Comparison of ENCODE assay signal across 20 cellular contexts in the genomic region with DNA sequence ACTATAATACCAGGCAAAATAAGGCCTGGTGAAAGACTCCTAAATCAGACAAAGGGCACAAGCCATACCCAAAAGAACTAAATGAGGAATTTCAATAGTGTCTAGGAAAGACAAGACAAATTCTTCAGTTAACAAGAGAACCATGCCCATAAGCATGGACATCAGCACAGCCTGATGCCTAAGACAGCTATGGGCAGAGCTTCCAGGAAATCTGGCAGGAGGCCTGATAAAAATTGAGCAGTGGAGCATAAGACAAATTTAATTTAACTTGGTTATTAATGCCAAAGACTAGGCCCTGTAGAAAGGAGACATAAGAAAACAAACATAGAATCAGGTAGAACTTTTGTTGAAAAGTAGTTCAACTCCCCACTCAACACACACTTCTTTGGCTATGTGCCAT.
"Had no signal": no experiment of that assay in that cellular context is flagged by ENCODE, and none has a peak within 500 bp of the region (broad histone marks: within the 10 kb centered on the region; RNA-seq: fewer than 3 reads in every experiment).

No MANE protein-coding gene starts in this region.

- H3K4me3 ChIP-seq: coronary artery, esophagus muscularis mucosa, gastrocnemius medialis, heart right ventricle, left ventricle myocardium inferior, lung, pancreas, upper lobe of left lung, vagina had no signal

- ATAC-seq: gastrocnemius medialis, heart right ventricle, left cardiac atrium, right cardiac atrium had no signal

- FAIRE-seq: kidney, pancreas, small intestine had no signal

- DNase-seq: effector CD4-positive, alpha-beta T cell; gastrocnemius medialis; heart right ventricle; immature natural killer cell; kidney; left cardiac atrium; left ventricle myocardium inferior; mesenchymal stem cell; midbrain; occipital lobe; pancreas; right cardiac atrium; small intestine; stimulated activated CD4-positive, alpha-beta T cell treated with anti-CD3 and anti-CD28 coated beads, Interleukin-12 subunit alpha, Interleukin-12 subunit beta, amount 100 ng/mL, for 4 hours; stimulated activated naive CD4-positive, alpha-beta T cell treated with Interleukin-2 at 50 U/mL for 16 hours; upper lobe of left lung had no signal
